ENCODE assay signal across 25 cellular contexts in the genomic region with DNA sequence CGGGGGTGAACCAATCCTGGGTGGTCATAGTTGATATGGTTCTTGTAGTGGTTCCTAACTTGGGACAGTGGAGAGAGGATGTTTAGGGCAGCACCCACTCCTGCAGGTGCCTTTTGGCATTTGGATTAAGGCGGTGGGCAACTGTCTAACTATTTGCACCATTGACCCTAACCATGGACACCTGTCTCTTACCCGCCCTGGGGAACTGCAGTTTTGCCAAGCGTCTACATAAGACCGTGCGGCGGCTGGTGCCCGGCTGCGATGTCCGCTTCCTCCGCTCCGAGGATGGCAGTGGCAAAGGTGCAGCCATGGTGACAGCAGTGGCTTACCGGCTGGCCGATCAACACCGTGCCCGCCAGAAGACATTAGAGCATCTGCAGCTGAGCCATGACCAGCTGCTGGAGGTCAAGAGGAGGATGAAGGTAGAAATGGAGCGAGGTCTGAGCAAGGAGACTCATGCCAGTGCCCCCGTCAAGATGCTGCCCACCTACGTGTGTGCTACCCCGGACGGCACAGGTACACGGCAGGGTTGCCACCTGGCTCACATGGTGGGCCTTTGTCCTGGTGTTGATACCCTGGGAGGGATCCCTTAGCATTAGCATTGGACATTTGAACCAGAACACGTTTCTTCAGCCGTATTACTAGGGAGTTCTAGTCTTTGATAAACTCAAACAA.
"Had no signal": no experiment of that assay in that cellular context is flagged by ENCODE, and none has a peak within 500 bp of the region (broad histone marks: within the 10 kb centered on the region; RNA-seq: fewer than 3 reads in every experiment).

No MANE protein-coding gene starts in this region.

- H3K27ac Mint-ChIP-seq: memory B cell; naive thymus-derived CD8-positive, alpha-beta T cell; nephron; stimulated activated naive B cell treated with anti-CD40 and anti-IgM and Interleukin-4, amounts not matched to agents 10 μg/mL and 1 μg/mL and 100 μg/mL, for 72 hours had no signal

- H3K9me3 ChIP-seq: heart right ventricle, left ventricle myocardium inferior, psoas muscle, right lobe of liver, stomach, testis, thyroid gland, transverse colon, upper lobe of left lung had no signal

- H3K27ac ChIP-seq: heart right ventricle, hepatocyte, left ventricle myocardium inferior, parathyroid adenoma, psoas muscle, right lobe of liver, stomach, testis, thyroid gland, transverse colon, upper lobe of left lung had no signal

- H3K4me1 Mint-ChIP-seq: memory B cell had no signal

- H3K27me3 ChIP-seq: heart right ventricle, hepatocyte, right lobe of liver, stomach, testis, thyroid gland, transverse colon, upper lobe of left lung had no signal

- H3K4me3 ChIP-seq: heart right ventricle, hepatocyte, left ventricle myocardium inferior, lung, psoas muscle, right lobe of liver, smooth muscle cell, stomach, testis, thyroid gland, transverse colon, upper lobe of left lung had no signal

- H3K4me3 Mint-ChIP-seq: memory B cell; naive thymus-derived CD8-positive, alpha-beta T cell; nephron; neural crest cell; stimulated activated naive B cell treated with anti-CD40 and anti-IgM and Interleukin-4, amounts not matched to agents 10 μg/mL and 1 μg/mL and 100 μg/mL, for 72 hours had no signal

- DNase-seq: heart right ventricle; islet precursor cell; left ventricle myocardium inferior; naive thymus-derived CD8-positive, alpha-beta T cell; nucleus accumbens; psoas muscle; stimulated activated CD4-positive, alpha-beta T cell treated with anti-CD3 and anti-CD28 coated beads, Interleukin-1b, Interleukin-23, amount 100 ng/mL, for 48 hours; stimulated activated CD4-positive, alpha-beta T cell treated with anti-CD3 and anti-CD28 coated beads, Interleukin-2, amount 100 ng/mL, for 48 hours; stimulated activated CD4-positive, alpha-beta T cell treated with anti-CD3 and anti-CD28 coated beads, Interleukin-4, amount 100 ng/mL, for 4 hours; stimulated activated CD8-positive, alpha-beta memory T cell treated with anti-CD3 and anti-CD28 coated beads, Interleukin-4, amount 100 ng/mL, for 48 hours; stimulated activated naive B cell treated with anti-CD40 and anti-IgM and Interleukin-4, amounts not matched to agents 10 μg/mL and 1 μg/mL and 100 μg/mL, for 72 hours; stimulated activated naive CD8-positive, alpha-beta T cell treated with anti-CD3 and anti-CD28 coated beads, Interleukin-15, Interleukin-2, amounts not matched to agents 100 U/mL and 50 U/mL, for 24 hours; stomach; testis; thyroid gland; transverse colon had no signal

- H3K9me3 Mint-ChIP-seq: memory B cell; naive thymus-derived CD8-positive, alpha-beta T cell; nephron; neural crest cell; stimulated activated naive B cell treated with anti-CD40 and anti-IgM and Interleukin-4, amounts not matched to agents 10 μg/mL and 1 μg/mL and 100 μg/mL, for 72 hours had no signal

- H3K79me2 ChIP-seq: hepatocyte, parathyroid adenoma had no signal

- H3K4me2 ChIP-seq: hepatocyte, smooth muscle cell had no signal

- H2AFZ ChIP-seq: hepatocyte, parathyroid adenoma had no signal

- H3K9ac ChIP-seq: parathyroid adenoma had no signal

- H3K4me1 ChIP-seq: parathyroid adenoma, right lobe of liver, thyroid gland had no signal

- H3K36me3 ChIP-seq: right lobe of liver had no signal

- ATAC-seq: heart right ventricle; naive thymus-derived CD8-positive, alpha-beta T cell; psoas muscle; right lobe of liver; stimulated activated naive B cell treated with anti-CD40 and anti-IgM and Interleukin-4, amounts not matched to agents 10 μg/mL and 1 μg/mL and 100 μg/mL, for 72 hours; stimulated activated naive CD8-positive, alpha-beta T cell treated with anti-CD3 and anti-CD28 coated beads, Interleukin-15, Interleukin-2, amounts not matched to agents 100 U/mL and 50 U/mL, for 24 hours had no signal

- H3K27me3 Mint-ChIP-seq: memory B cell; naive thymus-derived CD8-positive, alpha-beta T cell; stimulated activated naive B cell treated with anti-CD40 and anti-IgM and Interleukin-4, amounts not matched to agents 10 μg/mL and 1 μg/mL and 100 μg/mL, for 72 hours had no signal
